33 cellular contexts compared by ENCODE assay signal in genomic region chr2:50291535-50291934, GRCh38.
"Had no signal": no experiment of that assay in that cellular context is flagged by ENCODE, and none has a peak within 500 bp of the region (broad histone marks: within the 10 kb centered on the region; RNA-seq: fewer than 3 reads in every experiment).

No MANE protein-coding gene starts in this region.

- H3K9me3 ChIP-seq: adrenal gland, body of pancreas, esophagus squamous epithelium, gastroesophageal sphincter had no signal

- H3K27me3 ChIP-seq: adrenal gland, body of pancreas, esophagus squamous epithelium, gastroesophageal sphincter had no signal

- H3K27ac ChIP-seq: adrenal gland, body of pancreas, epithelial cell of prostate, esophagus squamous epithelium, gastroesophageal sphincter, WERI-Rb-1 had no signal

- H3K36me3 ChIP-seq: adrenal gland, esophagus squamous epithelium, gastroesophageal sphincter, WERI-Rb-1 had no signal

- H3K4me3 ChIP-seq: adrenal gland, body of pancreas, esophagus squamous epithelium, gastroesophageal sphincter had no signal

- DNase-seq: activated CD4-positive, alpha-beta memory T cell treated with anti-CD3 and anti-CD28 coated beads for 36 hours; activated CD4-positive, alpha-beta T cell treated with anti-CD3 and anti-CD28 coated beads for 36 hours; activated CD4-positive, alpha-beta T cell treated with anti-CD3 and anti-CD28 coated beads, Interleukin-2, amount 10 ng/mL, durations not matched to agents 24 days and 14 days; activated CD4-positive, CD25-positive, alpha-beta regulatory T cell; activated CD4-positive, CD25-positive, alpha-beta regulatory T cell treated with anti-CD3 and anti-CD28 coated beads, Interleukin-2, amount 50 U/mL, for 72 hours; activated CD8-positive, alpha-beta memory T cell treated with anti-CD3 and anti-CD28 coated beads, Interleukin-2, amount 10 ng/mL, durations not matched to agents 7 days and 5 days; activated CD8-positive, alpha-beta memory T cell treated with anti-CD3 and anti-CD28 coated beads, Interleukin-2, amount 50 U/mL, for 4 hours; activated CD8-positive, alpha-beta T cell treated with anti-CD3 and anti-CD28 coated beads, Interleukin-2, amount 10 ng/mL, durations not matched to agents 7 days and 5 days; activated effector memory CD4-positive, alpha-beta T cell treated with anti-CD3 and anti-CD28 coated beads, Interleukin-2, amount 50 U/mL, for 16 hours; activated naive CD4-positive, alpha-beta T cell treated with anti-CD3 and anti-CD28 coated beads for 36 hours; activated naive CD8-positive, alpha-beta T cell treated with anti-CD3 and anti-CD28 coated beads for 36 hours; activated naive CD8-positive, alpha-beta T cell treated with anti-CD3 and anti-CD28 coated beads, Interleukin-2, amount 50 U/mL, for 24 hours; activated T-cell treated with anti-CD3 and anti-CD28 coated beads, Interleukin-2, amount 50 U/mL, for 1 hour; activated T-cell treated with anti-CD3 and anti-CD28 coated beads, Interleukin-2, amount 50 U/mL, for 48 hours; adrenal gland; amygdala; aorta; body of pancreas; caudate nucleus; cortex of kidney; dermis blood vessel endothelial cell; effector CD8-positive, alpha-beta T cell; esophagus squamous epithelium; foreskin melanocyte; T-helper 1 cell; T-helper 17 cell; T1000; WERI-Rb-1 had no signal

- H3K4me1 ChIP-seq: adrenal gland, body of pancreas, esophagus squamous epithelium, gastroesophageal sphincter had no signal

- FAIRE-seq: colon, endometrium, endothelial cell of umbilical vein had no signal

- ATAC-seq: activated CD4-positive, alpha-beta T cell treated with anti-CD3 and anti-CD28 coated beads for 36 hours; activated CD8-positive, alpha-beta memory T cell treated with anti-CD3 and anti-CD28 coated beads, Interleukin-2, amount 10 ng/mL, durations not matched to agents 7 days and 5 days; activated CD8-positive, alpha-beta T cell treated with anti-CD3 and anti-CD28 coated beads, Interleukin-2, amount 10 ng/mL, durations not matched to agents 7 days and 5 days; activated naive CD8-positive, alpha-beta T cell treated with anti-CD3 and anti-CD28 coated beads, Interleukin-2, amount 50 U/mL, for 24 hours; body of pancreas; gastroesophageal sphincter; T-helper 17 cell had no signal
